ENCODE assay signal across 8 cellular contexts in genomic region chr6:155314773-155315515, GRCh38. TPM values are rescaled to one million over a fixed set of nuclear protein-coding genes. Genes with fewer than 3 reads are reported as not detected.
DNase-seq lines count a peak whose midpoint lies in the region; ATAC-seq and TF ChIP-seq lines count a peak whose summit lies in the region.

No MANE protein-coding gene starts in this region.

- CTCF ChIA-PET in CD8-positive, alpha-beta memory T cell (lab: Charles Lee): interaction anchor here (1.0 to 3.8 kb wide), 7 partner anchors 13 to 1960 kb away, joined by 3 to 16 read pairs (median 4); no protein-coding TSS in a partner anchor

- H3K36me3 Mint-ChIP-seq in CD8-positive, alpha-beta memory T cell: peaks cover 0 to 30% (median 2%) of the 10 kb centered on the region in 3 donors
- peaks cover 5% of the 10 kb centered on the region for H3K36me3 Mint-ChIP-seq in natural killer cell treated with Interleukin-12 subunit alpha and Interleukin-12 subunit beta and Interleukin-15 and Interleukin-18, amount 100 ng/mL, for 72 hours

- H3K4me3 ChIP-seq in CD8-positive, alpha-beta memory T cell (ENCODE audit: low read length): peak overlapping the region; percentile 84
- peak overlapping the region; percentile 71 to 81 (median 78) for H3K4me3 ChIP-seq in tibial nerve

- H3K27ac Mint-ChIP-seq in CD8-positive, alpha-beta memory T cell: peak overlapping the region; percentile 92 to 99 (median 96)
- peak overlapping the region; percentile 85 to 90 for H3K27ac Mint-ChIP-seq in natural killer cell treated with Interleukin-12 subunit alpha and Interleukin-12 subunit beta and Interleukin-15 and Interleukin-18, amount 100 ng/mL, for 72 hours

- DNase-seq in CD8-positive, alpha-beta memory T cell: peak in 3 of 5 donors; percentile 6 to 63 (median 40)
- DNase-seq in NCI-H526 treated with DMSO at 0.1 percent for 48 hours (lab: John Stamatoyannopoulos, UW) (peak; percentile 91), tibial nerve (ENCODE audit: low spot score in 2 of 2) (peak; percentile 41 to 73)
- peak; percentile 29 for DNase-seq in activated CD4-positive, alpha-beta T cell treated with anti-CD3 and anti-CD28 coated beads, Interleukin-2, amount 50 U/mL, for 1 hour
- peak; percentile 64 for DNase-seq in natural killer cell treated with Interleukin-12 subunit alpha and Interleukin-12 subunit beta and Interleukin-15 and Interleukin-18, amount 100 ng/mL, for 72 hours (ENCODE audit: low spot score)

- TF ChIP-seq CTCF in tibial nerve (IDR thresholded peaks at IDR 0.05): no peak

- TF ChIP-seq POLR2A in tibial nerve (IDR thresholded peaks at IDR 0.05): no peak

- peaks cover 30 to 50% (median 45%) of the 10 kb centered on the region in 3 donors for H3K4me1 Mint-ChIP-seq in CD8-positive, alpha-beta memory T cell
- peaks cover 11 to 18% of the 10 kb centered on the region in 2 donors for H3K4me1 Mint-ChIP-seq in natural killer cell treated with Interleukin-12 subunit alpha and Interleukin-12 subunit beta and Interleukin-15 and Interleukin-18, amount 100 ng/mL, for 72 hours (ENCODE audit: low read depth in 2 of 2)

- H3K36me3 ChIP-seq in CD8-positive, alpha-beta memory T cell (ENCODE audit: insufficient read depth, low read length): no peaks in the 10 kb centered on the region
- peaks cover 0 to 10% (median 0%) of the 10 kb centered on the region in 3 donors for H3K36me3 ChIP-seq in tibial nerve

- H3K4me1 ChIP-seq in CD8-positive, alpha-beta memory T cell (ENCODE audit: insufficient read depth, low read length): peaks cover 16% of the 10 kb centered on the region
- H3K4me1 ChIP-seq in tibial nerve: peaks cover 0 to 19% (median 8%) of the 10 kb centered on the region in 4 donors

- WGBS in tibial nerve, 2 donors: 1 to 2% methylated on average over 20 of the region's 20 CpGs

- H3K27ac ChIP-seq in CD8-positive, alpha-beta memory T cell (ENCODE audit: low read depth, low read length): peak overlapping the region; percentile 87
- H3K27ac ChIP-seq in tibial nerve: peak overlapping the region; percentile 70 to 94 (median 82)

- H3K27me3 Mint-ChIP-seq in CD8-positive, alpha-beta memory T cell: no peaks in the 10 kb centered on the region
- no peaks in the 10 kb centered on the region for H3K27me3 Mint-ChIP-seq in natural killer cell treated with Interleukin-12 subunit alpha and Interleukin-12 subunit beta and Interleukin-15 and Interleukin-18, amount 100 ng/mL, for 72 hours

- no peaks in the 10 kb centered on the region for H3K9me3 ChIP-seq in CD8-positive, alpha-beta memory T cell (ENCODE audit: low read length)
- no peaks in the 10 kb centered on the region for H3K9me3 ChIP-seq in tibial nerve

- ATAC-seq in GM19372 (IDR thresholded peaks at IDR 0.05; ENCODE audit: low read depth, unreplicated experiment) (peak; percentile 56), HG03439 (IDR thresholded peaks at IDR 0.05; ENCODE audit: unreplicated experiment) (peak; percentile 63), esophagus mucosa (peak; percentile 69)
- ATAC-seq in natural killer cell treated with Interleukin-12 subunit alpha and Interleukin-12 subunit beta and Interleukin-15 and Interleukin-18, amount 100 ng/mL, for 72 hours: peak; percentile 40 to 60

- POLR2A ChIA-PET in CD8-positive, alpha-beta memory T cell (lab: Charles Lee): interaction anchor here (0.6 to 1.4 kb wide), 3 partner anchors 94 to 719 kb away, joined by 3 to 7 read pairs (median 3); no protein-coding TSS in a partner anchor

- peak overlapping the region; percentile 96 to 99 (median 97) for H3K4me3 Mint-ChIP-seq in CD8-positive, alpha-beta memory T cell
- H3K4me3 Mint-ChIP-seq in natural killer cell treated with Interleukin-12 subunit alpha and Interleukin-12 subunit beta and Interleukin-15 and Interleukin-18, amount 100 ng/mL, for 72 hours: peak overlapping the region; percentile 90

- no peak for TF ChIP-seq EP300 in tibial nerve (IDR thresholded peaks at IDR 0.05)

- H3K27me3 ChIP-seq in CD8-positive, alpha-beta memory T cell (ENCODE audit: insufficient read depth, low read length, poor library complexity, severe bottlenecking): no peaks in the 10 kb centered on the region
- no peaks in the 10 kb centered on the region for H3K27me3 ChIP-seq in tibial nerve

- no peaks in the 10 kb centered on the region for H3K9me3 Mint-ChIP-seq in CD8-positive, alpha-beta memory T cell
- no peaks in the 10 kb centered on the region for H3K9me3 Mint-ChIP-seq in natural killer cell treated with Interleukin-12 subunit alpha and Interleukin-12 subunit beta and Interleukin-15 and Interleukin-18, amount 100 ng/mL, for 72 hours

RNA-seq across cellular contexts. Expression of gene TFB1M, which starts 0.7 kb away (rescaled TPM):
- total RNA-seq in CD8-positive, alpha-beta memory T cell: 10 to 100 TPM; 37.7 to 40.8 TPM
- 13.2 TPM for polyA plus RNA-seq in CD8-positive, alpha-beta memory T cell
- total RNA-seq in esophagus mucosa: 16.3 TPM
- 10 to 100 TPM; 24.1 to 44.1 TPM for total RNA-seq in natural killer cell treated with Interleukin-12 subunit alpha and Interleukin-12 subunit beta and Interleukin-15 and Interleukin-18, amount 100 ng/mL, for 72 hours
- 10 to 100 TPM; 21.4 to 52.7 (median 22.1) TPM for total RNA-seq in tibial nerve

RNA-seq across cellular contexts. Expression of gene CLDN20, which starts 51.1 kb away (rescaled TPM):
- total RNA-seq in CD8-positive, alpha-beta memory T cell: not detected
- not detected for polyA plus RNA-seq in CD8-positive, alpha-beta memory T cell
- not detected for total RNA-seq in esophagus mucosa
- not detected for total RNA-seq in natural killer cell treated with Interleukin-12 subunit alpha and Interleukin-12 subunit beta and Interleukin-15 and Interleukin-18, amount 100 ng/mL, for 72 hours
- total RNA-seq in tibial nerve: 1 to 10 TPM; 1.5 to 4.4 (median 3.3) TPM

Comparison
In these comparisons a context has a peak if more than half of its experiments do, and no peak if none do; other contexts are left out.
1. Peak in every context shown above with its lines: DNase-seq, ATAC-seq, H3K4me3 ChIP-seq and H3K27ac ChIP-seq.
2. DNase-seq: peak in every context shown above with its lines; median percentile 91 in NCI-H526 treated with DMSO at 0.1 percent for 48 hours; 64 in natural killer cell treated with Interleukin-12 subunit alpha and Interleukin-12 subunit beta and Interleukin-15 and Interleukin-18, amount 100 ng/mL, for 72 hours; 57 in tibial nerve; 40 in CD8-positive, alpha-beta memory T cell; 29 in activated CD4-positive, alpha-beta T cell treated with anti-CD3 and anti-CD28 coated beads, Interleukin-2, amount 50 U/mL, for 1 hour.